13 cellular contexts compared by ENCODE assay signal in the genomic region with DNA sequence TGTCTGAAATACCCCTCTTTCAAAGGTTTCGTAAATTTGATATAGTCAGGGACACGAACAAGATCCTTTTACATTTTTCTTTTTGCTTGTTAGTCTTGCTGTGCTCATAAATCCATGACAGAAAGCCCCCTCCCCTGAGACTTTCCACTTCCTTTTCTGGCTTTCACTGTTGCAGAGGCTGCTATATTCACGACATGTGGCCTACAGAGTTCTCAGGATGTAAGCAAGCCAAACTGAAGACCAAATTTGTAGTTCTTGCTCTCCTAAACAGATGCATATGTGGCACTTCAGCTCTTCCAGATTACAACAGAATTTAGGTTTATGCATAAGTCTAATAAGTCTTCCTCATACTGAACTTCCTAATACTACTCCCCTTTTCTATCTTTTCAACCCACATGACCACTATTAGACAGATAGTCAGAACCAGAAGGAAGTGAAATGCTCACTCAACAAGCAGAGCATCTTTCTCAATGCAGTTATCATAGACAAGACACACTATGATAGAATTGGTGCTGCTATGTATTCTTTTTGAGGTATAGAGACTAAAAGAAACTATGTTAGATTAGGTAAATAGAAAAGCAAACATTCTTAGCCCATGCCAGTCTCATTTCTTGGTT. TPM values are rescaled to one million over a fixed set of nuclear protein-coding genes. Genes with fewer than 3 reads are reported as not detected.
DNase-seq lines count a peak whose midpoint lies in the region; ATAC-seq and TF ChIP-seq lines count a peak whose summit lies in the region.
"Had no signal": no experiment of that assay in that cellular context is flagged by ENCODE, and none has a peak within 500 bp of the region (broad histone marks: within the 10 kb centered on the region; RNA-seq: fewer than 3 reads in every experiment).

No MANE protein-coding gene starts in this region.

- H3K27me3 ChIP-seq in OCI-LY1 (ENCODE audit: insufficient read depth, low read length), result no peaks in the 10 kb centered on the region

- no peaks in the 10 kb centered on the region for H3K9me2 ChIP-seq in OCI-LY1 (ENCODE audit: low read depth, low read length)

- H4K20me1 ChIP-seq in OCI-LY1 (ENCODE audit: insufficient read depth, low read length), result no peaks in the 10 kb centered on the region

- DNase-seq in GM12865 (ENCODE audit: low read depth), result peak; percentile 41
- DNase-seq in H4 (ENCODE audit: low spot score), result no peak
- DNase-seq in UCSD-AML1 (lab: John Stamatoyannopoulos, UW; ENCODE audit: unreplicated experiment), result no peak
- DNase-seq in activated gamma-delta T cell treated with Interleukin-2 at 50 U/mL for 16 hours, result no peak
- DNase-seq: ACHN; activated T-cell treated with anti-CD3 and anti-CD28 coated beads, Interleukin-2, amount 50 U/mL, for 24 hours; DMS53; NCI-H510A had no signal

- peak overlapping the region; percentile 29; the same call in 1 of the 2 replicates for H3K9ac ChIP-seq in OCI-LY1 (ENCODE audit: low read length)

- no peaks in the 10 kb centered on the region for H3K79me2 ChIP-seq in OCI-LY1 (ENCODE audit: insufficient read depth, low read length)

- H3K4me3 ChIP-seq in GM12865 (ENCODE audit: low read depth, low read length), result no peak overlapping the region
- H3K4me3 ChIP-seq in OCI-LY1 (ENCODE audit: low read depth, low read length, poor library complexity, severe bottlenecking), result no peak overlapping the region

- TF ChIP-seq CTCF in GM12865 (IDR thresholded peaks at IDR 0.05; ENCODE audit: insufficient read depth, low read depth, low read length, missing control alignments) (no peak), OCI-LY1 (IDR thresholded peaks at IDR 0.05; ENCODE audit: low read length) (no peak)

- peaks cover 30% of the 10 kb centered on the region for H3K4me1 ChIP-seq in OCI-LY1 (ENCODE audit: insufficient read depth, low read length, severe bottlenecking)

- peak overlapping the region; percentile 41 for H3K4me2 ChIP-seq in OCI-LY1 (ENCODE audit: low read length)

- ATAC-seq in GM19463 (IDR thresholded peaks at IDR 0.05; ENCODE audit: unreplicated experiment) (peak; percentile 61), HG03039 (IDR thresholded peaks at IDR 0.05; ENCODE audit: unreplicated experiment) (peak; percentile 46), HG02840 (IDR thresholded peaks at IDR 0.05; ENCODE audit: low FRiP score, unreplicated experiment) (no peak)

- no peaks in the 10 kb centered on the region for H3F3A ChIP-seq in OCI-LY1 (ENCODE audit: insufficient read depth, low read length)

- H3K36me3 ChIP-seq in OCI-LY1 (ENCODE audit: insufficient read depth, low read length), result peaks cover 62% of the 10 kb centered on the region

- peak overlapping the region; percentile 68 for H3K27ac ChIP-seq in OCI-LY1 (ENCODE audit: low read depth, low read length, poor library complexity, severe bottlenecking)

- H2AFZ ChIP-seq in OCI-LY1 (ENCODE audit: low read length), result no peak overlapping the region

- H3K9me3 ChIP-seq in OCI-LY1 (ENCODE audit: low read length), result no peaks in the 10 kb centered on the region

RNA-seq across cellular contexts. Expression of a gene that starts 15.0 kb away (rescaled TPM):
- total RNA-seq in H4 (2014; rRNA removed; shearing (Covaris generic)), result not detected in 2 replicates
- total RNA-seq: MCF 10A had no signal

RNA-seq across cellular contexts. Expression of a gene that starts 19.8 kb away (rescaled TPM):
- total RNA-seq in H4 (2014; rRNA removed; shearing (Covaris generic)), result 1,862 and 2,508 TPM in 2 replicates

RNA-seq across cellular contexts. Expression of a gene that starts 22.5 kb away (rescaled TPM):
- total RNA-seq in H4 (2014; rRNA removed; shearing (Covaris generic)), result 4.5 and 8.2 TPM in 2 replicates

RNA-seq across cellular contexts. Expression of a gene that starts 36.7 kb away (rescaled TPM):
- total RNA-seq in H4 (2014; rRNA removed; shearing (Covaris generic)), result 192 and 209 TPM in 2 replicates

RNA-seq across cellular contexts. Expression of a gene that starts 37.0 kb away (rescaled TPM):
- 64.1 and 82.3 TPM in 2 replicates for total RNA-seq in H4 (2014; rRNA removed; shearing (Covaris generic))
